ENCODE assay signal across 25 cellular contexts in genomic region chr22:37312549-37313183, GRCh38. TPM values are rescaled to one million over a fixed set of nuclear protein-coding genes. Genes with fewer than 3 reads are reported as not detected.
DNase-seq lines count a peak whose midpoint lies in the region; ATAC-seq, FAIRE-seq and TF ChIP-seq lines count a peak whose summit lies in the region.
"Had no signal": no experiment of that assay in that cellular context is flagged by ENCODE, and none has a peak within 500 bp of the region (broad histone marks: within the 10 kb centered on the region; RNA-seq: fewer than 3 reads in every experiment).

No MANE protein-coding gene starts in this region.

- H3K4me1 ChIP-seq in K562 (replicated peaks in 1 of 2; ENCODE audit: control insufficient read depth in 2 of 2, insufficient read depth in 2 of 2, low read length in 2 of 2) (peaks cover 12 to 29% of the 10 kb centered on the region in 2 experiments; a peak in 4 of 5 replicates), spleen (peaks cover 48 to 95% (median 74%) of the 10 kb centered on the region in 6 donors)

- no peak overlapping the region for H2AFZ ChIP-seq in K562 (ENCODE audit: low read depth, low read length)

- H3K4me3 ChIP-seq in K562 = no peak overlapping the region
- H3K4me3 ChIP-seq in spleen = no peak overlapping the region
- H3K4me3 ChIP-seq: gastroesophageal sphincter, left ventricle myocardium inferior, smooth muscle cell, stomach had no signal

- no peaks in the 10 kb centered on the region; the same call in 2 of the 3 replicates for H3K36me3 ChIP-seq in K562 (ENCODE audit: control insufficient read depth, insufficient read depth, low read length)
- peaks cover 0 to 69% (median 34%) of the 10 kb centered on the region in 6 donors for H3K36me3 ChIP-seq in spleen
- H3K36me3 ChIP-seq: gastroesophageal sphincter, left ventricle myocardium inferior had no signal

- peak overlapping the region; percentile 51 for H3K27ac Mint-ChIP-seq in activated CD4-positive, alpha-beta T cell treated with anti-CD3 and anti-CD28 coated beads, Interleukin-2, amount 10 ng/mL, durations not matched to agents 24 days and 14 days
- peak overlapping the region; percentile 66 to 84 for H3K27ac Mint-ChIP-seq in T-cell
- H3K27ac Mint-ChIP-seq in stimulated activated naive B cell treated with anti-CD40 and anti-IgM and Interleukin-4, amounts not matched to agents 10 μg/mL and 1 μg/mL and 100 μg/mL, for 72 hours = no peak overlapping the region
- H3K27ac Mint-ChIP-seq: progenitor cell of endocrine pancreas had no signal

- peaks cover 54% of the 10 kb centered on the region for H3K36me3 Mint-ChIP-seq in activated CD4-positive, alpha-beta T cell treated with anti-CD3 and anti-CD28 coated beads, Interleukin-2, amount 10 ng/mL, durations not matched to agents 24 days and 14 days (ENCODE audit: low read depth)
- peaks cover 27% of the 10 kb centered on the region for H3K36me3 Mint-ChIP-seq in T-cell
- peaks cover 9 to 29% of the 10 kb centered on the region in 2 donors for H3K36me3 Mint-ChIP-seq in stimulated activated naive B cell treated with anti-CD40 and anti-IgM and Interleukin-4, amounts not matched to agents 10 μg/mL and 1 μg/mL and 100 μg/mL, for 72 hours

- no peaks in the 10 kb centered on the region for H3K79me2 ChIP-seq in K562 (ENCODE audit: control insufficient read depth, insufficient read depth, low read length)

- H3K9me3 ChIP-seq in K562 (replicated peaks; ENCODE audit: control insufficient read depth, insufficient read depth, low read depth, low read length) = no peaks in the 10 kb centered on the region
- H3K9me3 ChIP-seq in spleen = no peaks in the 10 kb centered on the region
- H3K9me3 ChIP-seq: gastroesophageal sphincter, left ventricle myocardium inferior, stomach had no signal

- POLR2A ChIA-PET in T-cell (lab: Charles Lee) = no interaction called here
- POLR2A ChIA-PET in K562 (lab: Yijun Ruan, JAX) = interaction anchor here (1.0 kb wide), 1 partner anchor 136 kb away, joined by 3 read pairs; no protein-coding TSS in a partner anchor
- POLR2A ChIA-PET in GM10248 (lab: Yijun Ruan, JAX) = no interaction called here

- no peak for DNase-seq in activated CD4-positive, alpha-beta T cell treated with anti-CD3 and anti-CD28 coated beads, Interleukin-2, amount 10 ng/mL, durations not matched to agents 24 days and 14 days
- no peak for DNase-seq in activated CD4-positive, alpha-beta T cell treated with anti-CD3 and anti-CD28 coated beads for 4 hours
- DNase-seq in T-cell (no peak), K562 (ENCODE audit: extremely low read depth in 1 of 4, low spot score in 3 of 4) (no peak), spleen (peak; percentile 71), CD1c-positive myeloid dendritic cell (ENCODE audit: extremely low spot score) (no peak), GM10248 (ENCODE audit: extremely low spot score) (no peak)
- DNase-seq in stimulated activated naive B cell treated with anti-CD40 and anti-IgM and Interleukin-4, amounts not matched to agents 10 μg/mL and 1 μg/mL and 100 μg/mL, for 72 hours = no peak
- DNase-seq: anterior cingulate cortex, Kasumi-1, left ventricle myocardium inferior, NCI-H1436 treated with DMSO at 0.1 percent for 48 hours, NCI-H2227 treated with DMSO at 0.1 percent for 48 hours, Right ventricle myocardium superior, stomach had no signal

- peaks cover 69% of the 10 kb centered on the region for H3K4me1 Mint-ChIP-seq in activated CD4-positive, alpha-beta T cell treated with anti-CD3 and anti-CD28 coated beads, Interleukin-2, amount 10 ng/mL, durations not matched to agents 24 days and 14 days
- H3K4me1 Mint-ChIP-seq in T-cell = peaks cover 69 to 79% (median 76%) of the 10 kb centered on the region in 3 donors
- peaks cover 63 to 79% of the 10 kb centered on the region in 2 donors for H3K4me1 Mint-ChIP-seq in stimulated activated naive B cell treated with anti-CD40 and anti-IgM and Interleukin-4, amounts not matched to agents 10 μg/mL and 1 μg/mL and 100 μg/mL, for 72 hours

- CTCF ChIA-PET in T-cell (lab: Charles Lee) = no interaction called here
- CTCF ChIA-PET in K562 (lab: Yijun Ruan, JAX; ENCODE audit: low intra/inter-chr PET ratio) = no interaction called here
- CTCF ChIA-PET in GM10248 (lab: Yijun Ruan, JAX) = interaction anchor here (2.1 to 7.6 kb wide), 3 partner anchors 53 to 144 kb away, joined by 9 to 77 read pairs (median 68); no protein-coding TSS in a partner anchor

- H3K9me1 ChIP-seq in K562 (ENCODE audit: control insufficient read depth, insufficient read depth, low read length) = no peaks in the 10 kb centered on the region

- H3K27me3 ChIP-seq in K562 (ENCODE audit: control insufficient read depth in 2 of 2, insufficient read depth in 2 of 2, low read length in 2 of 2) = no peaks in the 10 kb centered on the region
- H3K27me3 ChIP-seq in spleen (replicated peaks in 1 of 7) = no peaks in the 10 kb centered on the region

- H3K27ac ChIP-seq in K562 (ENCODE audit: extremely low read depth, low read depth, low read length) (no peak overlapping the region), spleen (peak overlapping the region in 4 of 8 donors; percentile 76 to 96 (median 86))
- H3K27ac ChIP-seq: gastroesophageal sphincter, left ventricle myocardium inferior, stomach had no signal

- no peak for TF ChIP-seq EP300 in K562 (IDR thresholded peaks at IDR 0.05; ENCODE audit: low read length)

- intact Hi-C loops in activated CD4-positive, alpha-beta T cell treated with anti-CD3 and anti-CD28 coated beads, Interleukin-2, amount 10 ng/mL, durations not matched to agents 24 days and 14 days (cut with micrococcal nuclease) = no loop called here
- intact Hi-C loops in K562 (cut with micrococcal nuclease) = no loop called here
- intact Hi-C loops in spleen (cut with DNase I; ENCODE audit: low total_unique reads) = loop anchor here (5.0 kb wide), 1 partner anchor 40 kb away; no protein-coding TSS in a partner anchor

- no peak for TF ChIP-seq RAD21 in K562 (CRISPR knock-in tag; conservative IDR thresholded peaks at IDR 0.05 in 1 of 2, IDR thresholded peaks at IDR 0.05 in 1 of 2)

- WGBS in K562 (ENCODE audit: insufficient coverage, low coverage, missing lambda C conversion rate) = 32% methylated on average over 9 of the region's 9 CpGs
- WGBS in spleen, 5 donors = 85 to 92% (median 88%) methylated on average over 9 of the region's 9 CpGs

- TF ChIP-seq POLR2A in K562 (conservative IDR thresholded peaks at IDR 0.05) (no peak), spleen (IDR thresholded peaks at IDR 0.05) (no peak)

- H3K27me3 Mint-ChIP-seq in activated CD4-positive, alpha-beta T cell treated with anti-CD3 and anti-CD28 coated beads, Interleukin-2, amount 10 ng/mL, durations not matched to agents 24 days and 14 days = peaks cover 1% of the 10 kb centered on the region
- H3K27me3 Mint-ChIP-seq in T-cell = no peaks in the 10 kb centered on the region
- H3K27me3 Mint-ChIP-seq in stimulated activated naive B cell treated with anti-CD40 and anti-IgM and Interleukin-4, amounts not matched to agents 10 μg/mL and 1 μg/mL and 100 μg/mL, for 72 hours = no peaks in the 10 kb centered on the region

- BruUV-seq in K562 (replicated peaks; lab: Mats Ljungman, UMichigan) = no TSS peak

- 0 out of 2 replicates have a peak, but pooled peaks cover 5% of the 10 kb centered on the region for H4K20me1 ChIP-seq in K562 (replicated peaks; ENCODE audit: control insufficient read depth, insufficient read depth, low read length)

- no peak overlapping the region for H3K4me2 ChIP-seq in K562 (ENCODE audit: insufficient read depth, low read length)
- H3K4me2 ChIP-seq: smooth muscle cell had no signal

- H3K9ac ChIP-seq in K562 (ENCODE audit: insufficient read depth in 1 of 2, low read depth in 2 of 2, low read length in 2 of 2) = no peak overlapping the region

- no peak for TF ChIP-seq CTCF in K562 (IDR thresholded peaks at IDR 0.05 in 2 of 3, conservative IDR thresholded peaks at IDR 0.05 in 1 of 3; ENCODE audit: insufficient read depth in 2 of 3, low read depth in 1 of 3, low read length in 3 of 3)
- no peak for TF ChIP-seq CTCF in spleen (IDR thresholded peaks at IDR 0.05 in 8 of 11, conservative IDR thresholded peaks at IDR 0.05 in 3 of 11)
- no peak for TF ChIP-seq CTCF in GM10248 (IDR thresholded peaks at IDR 0.05; ENCODE audit: control extremely low read depth, extremely low read depth, low read depth, missing control alignments)

- no peak overlapping the region for H3K4me3 Mint-ChIP-seq in activated CD4-positive, alpha-beta T cell treated with anti-CD3 and anti-CD28 coated beads, Interleukin-2, amount 10 ng/mL, durations not matched to agents 24 days and 14 days
- H3K4me3 Mint-ChIP-seq in T-cell = no peak overlapping the region
- no peak overlapping the region for H3K4me3 Mint-ChIP-seq in stimulated activated naive B cell treated with anti-CD40 and anti-IgM and Interleukin-4, amounts not matched to agents 10 μg/mL and 1 μg/mL and 100 μg/mL, for 72 hours

- no peaks in the 10 kb centered on the region for H3K9me3 Mint-ChIP-seq in activated CD4-positive, alpha-beta T cell treated with anti-CD3 and anti-CD28 coated beads, Interleukin-2, amount 10 ng/mL, durations not matched to agents 24 days and 14 days
- H3K9me3 Mint-ChIP-seq in T-cell = no peaks in the 10 kb centered on the region
- no peaks in the 10 kb centered on the region for H3K9me3 Mint-ChIP-seq in stimulated activated naive B cell treated with anti-CD40 and anti-IgM and Interleukin-4, amounts not matched to agents 10 μg/mL and 1 μg/mL and 100 μg/mL, for 72 hours
- H3K9me3 Mint-ChIP-seq: activated T-helper 2 cell treated with anti-CD3 and anti-CD28 coated beads, Interferon-gamma antibody, Interleukin-2, Interleukin-4, amounts not matched to agents 10 μg/mL and 5 μg/mL and 100 μg/mL, durations not matched to agents 14 hours and 24 hours and 36 hours had no signal

- in situ Hi-C loops in K562 (cut with MboI) = no loop called here

- FAIRE-seq in K562 (lab: Jason Lieb, UNC) = no peak
- FAIRE-seq: D721Med, G401.6, GM12892, H54 had no signal

- ATAC-seq in T-cell (replicated peaks in 1 of 4) (no peak), K562 (no peak)
- ATAC-seq in stimulated activated naive B cell treated with anti-CD40 and anti-IgM and Interleukin-4, amounts not matched to agents 10 μg/mL and 1 μg/mL and 100 μg/mL, for 72 hours (replicated peaks) = no peak
- ATAC-seq: gastroesophageal sphincter had no signal

RNA-seq across cellular contexts. Expression of gene CYTH4, which starts 30.4 kb away (rescaled TPM):
- total RNA-seq in activated CD4-positive, alpha-beta T cell treated with anti-CD3 and anti-CD28 coated beads, Interleukin-2, amount 10 ng/mL, durations not matched to agents 24 days and 14 days = 43.5 and 44.9 TPM in 2 replicates
- 100 to 1,000 TPM; 146 to 181 (median 151) TPM for total RNA-seq in T-cell
- 1.6 and 4.0 TPM in 2 replicates for total RNA-seq in K562 (2011; cell fraction: chromatin; rRNA removed; ENCODE audit: low replicate concordance)
- 0.39 and 1.7 TPM in 2 replicates for total RNA-seq in K562 (2011; cell fraction: nucleolus; rRNA removed)
- total RNA-seq in K562 (2011; cell fraction: nucleoplasm; rRNA removed) = 1.1 and 1.5 TPM in 2 replicates
- 0.33 and 0.68 TPM in 2 replicates for total RNA-seq in K562 (2014; rRNA removed)
- total RNA-seq in K562 (2014; rRNA removed; fragmentation: Illumina TruSeq; extraction: Trizol) = 0.10 and 0.18 TPM in 2 replicates
- 0.54 and 0.60 TPM in 2 replicates for total RNA-seq in K562 (2015; rRNA removed; fragmentation: Illumina TruSeq; extraction: Trizol)
- total RNA-seq in K562 (2021) = 0.58 and 0.75 TPM in 2 replicates
- 2.0 and 2.5 TPM in 2 replicates for polyA plus RNA-seq in K562 (2011; rRNA removed)
- polyA plus RNA-seq in K562 (2011; cell fraction: cytosol; rRNA removed) = 1.4 and 2.9 TPM in 2 replicates
- 6.2 and 14.7 TPM in 2 replicates for polyA plus RNA-seq in K562 (2011; cell fraction: nucleus; rRNA removed)
- polyA plus RNA-seq in K562 (2012) = 1.3 and 1.6 TPM in 2 replicates
- polyA plus RNA-seq in K562 (2014; fragmentation: Illumina TruSeq; extraction: Trizol) = 0.28 and 0.33 TPM in 2 replicates
- under 1 TPM in 1 of 2 experiments, not detected in 1; 0.03 TPM for polyA plus RNA-seq in K562 (2014; fragmentation: Nextera tagmentation; extraction: Ambion mirVana)
- 0.73 and 1.1 TPM in 2 replicates for polyA plus RNA-seq in K562 (2014; rRNA removed)
- 1.7 and 1.8 TPM in 2 replicates for polyA minus RNA-seq in K562 (2011; rRNA and poly(A)+ RNA removed)
- polyA minus RNA-seq in K562 (2011; cell fraction: cytosol; rRNA and poly(A)+ RNA removed) = 1.6 TPM in 1 of 2 replicates, not detected in the other
- polyA minus RNA-seq in K562 (2011; cell fraction: nucleus; rRNA and poly(A)+ RNA removed) = 1.6 and 2.6 TPM in 2 replicates
- 100 to 1,000 TPM in 6 of 7 donors, 10 to 100 TPM in 1; 97.5 to 238 (median 118) TPM for total RNA-seq in spleen
- 10 to 100 TPM; 35.3 to 58.1 (median 53.6) TPM for polyA plus RNA-seq in spleen
- total RNA-seq: A673, chondrocyte, progenitor cell of endocrine pancreas, smooth muscle cell had no signal
- polyA plus RNA-seq: smooth muscle cell had no signal
